ENCODE assay signal across 21 cellular contexts in the genomic region with DNA sequence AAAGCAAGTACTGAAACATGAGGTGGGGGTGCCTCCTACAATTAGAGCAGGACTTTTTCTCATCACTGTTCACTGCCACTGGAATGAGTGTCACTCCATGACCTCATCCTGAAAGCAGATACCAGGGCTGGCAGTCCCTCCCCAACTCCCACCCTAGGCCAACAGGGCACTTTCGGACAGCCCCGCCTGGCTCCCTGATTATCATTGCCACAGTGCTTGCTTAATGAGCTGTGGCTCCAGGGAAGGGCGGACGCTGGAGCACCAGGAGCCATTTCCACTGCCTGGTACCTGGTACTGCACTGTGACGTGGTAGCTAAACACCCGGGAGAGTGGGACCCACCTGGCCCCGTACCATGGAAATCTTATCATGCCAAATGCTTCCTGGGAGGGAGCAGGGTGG. TPM values are rescaled to one million over a fixed set of nuclear protein-coding genes. Genes with fewer than 3 reads are reported as not detected.
DNase-seq lines count a peak whose midpoint lies in the region; ATAC-seq and TF ChIP-seq lines count a peak whose summit lies in the region.
"Had no signal": no experiment of that assay in that cellular context is flagged by ENCODE, and none has a peak within 500 bp of the region (broad histone marks: within the 10 kb centered on the region; RNA-seq: fewer than 3 reads in every experiment).

No MANE protein-coding gene starts in this region.

- peak overlapping the region; percentile 15 to 34 for H3K9ac ChIP-seq in duodenal mucosa (ENCODE audit: low read depth in 1 of 2, low read length in 2 of 2)
- no peak overlapping the region for H3K9ac ChIP-seq in smooth muscle cell (ENCODE audit: low read depth)

- CTCF ChIA-PET in HEK293 (lab: Yijun Ruan, JAX) = interaction anchor here (1.3 to 1.5 kb wide), 2 partner anchors 30 to 152 kb away, joined by 3 to 4 read pairs; no protein-coding TSS in a partner anchor

- POLR2A ChIA-PET in HEK293 (lab: Yijun Ruan, JAX) = interaction anchor here (1.4 kb wide), 1 partner anchor 20 kb away, joined by 3 read pairs; no protein-coding TSS in a partner anchor

- H3K27ac ChIP-seq in HEK293 (ENCODE audit: extremely low read depth, low read depth, low read length) (no peak overlapping the region), duodenal mucosa (ENCODE audit: low read depth, low read length) (peak overlapping the region; percentile 61), smooth muscle cell (ENCODE audit: low read depth) (peak overlapping the region; percentile 31)
- H3K27ac ChIP-seq: coronary artery had no signal

- no peaks in the 10 kb centered on the region for H3K9me3 ChIP-seq in HEK293 (ENCODE audit: control insufficient read depth, insufficient read depth, low read depth, low read length)
- H3K9me3 ChIP-seq in duodenal mucosa (ENCODE audit: control insufficient read depth in 1 of 2, low read length in 2 of 2) = no peaks in the 10 kb centered on the region
- no peaks in the 10 kb centered on the region for H3K9me3 ChIP-seq in mucosa of descending colon
- no peaks in the 10 kb centered on the region for H3K9me3 ChIP-seq in smooth muscle cell (replicated peaks; ENCODE audit: low read depth)
- H3K9me3 ChIP-seq: left lung had no signal

- peak; percentile 44 for ATAC-seq in mucosa of descending colon
- ATAC-seq: left lung had no signal

- H3F3A ChIP-seq in smooth muscle cell (ENCODE audit: low read depth) = no peaks in the 10 kb centered on the region

- peak overlapping the region; percentile 8 for H3K4me2 ChIP-seq in smooth muscle cell

- peaks cover 65% of the 10 kb centered on the region for H3K79me2 ChIP-seq in smooth muscle cell (ENCODE audit: low read depth)

- H3K4me1 ChIP-seq in HEK293 (ENCODE audit: control insufficient read depth, insufficient read depth, low read length) = no peaks in the 10 kb centered on the region
- peaks cover 41 to 53% of the 10 kb centered on the region in 2 donors for H3K4me1 ChIP-seq in duodenal mucosa (ENCODE audit: control insufficient read depth in 1 of 2, insufficient read depth in 2 of 2, low read length in 2 of 2)
- H3K4me1 ChIP-seq in mucosa of descending colon (ENCODE audit: low read depth) = peaks cover 13% of the 10 kb centered on the region
- H3K4me1 ChIP-seq in smooth muscle cell (ENCODE audit: low read depth) = no peaks in the 10 kb centered on the region

- WGBS in smooth muscle cell (ENCODE audit: low lambda C conversion rate) = 73% methylated on average over 7 of the region's 7 CpGs

- TF ChIP-seq CTCF in HEK293 (tag by site-specific recombination; IDR thresholded peaks at IDR 0.05) (no peak), mucosa of descending colon (IDR thresholded peaks at IDR 0.05) (no peak), smooth muscle cell (IDR thresholded peaks at IDR 0.05; ENCODE audit: borderline replicate concordance, insufficient read depth, poor library complexity, severe bottlenecking) (no peak)

- H4K20me1 ChIP-seq in smooth muscle cell (ENCODE audit: low read depth) = peaks cover 39% of the 10 kb centered on the region

- no peak overlapping the region for H2AFZ ChIP-seq in smooth muscle cell (ENCODE audit: low read depth)

- H3K4me3 ChIP-seq in HEK293 (ENCODE audit: low read depth, low read length) (no peak overlapping the region), duodenal mucosa (ENCODE audit: low read depth in 1 of 2, low read length in 2 of 2) (no peak overlapping the region), mucosa of descending colon (no peak overlapping the region), smooth muscle cell (no peak overlapping the region)
- H3K4me3 ChIP-seq: coronary artery, left lung had no signal

- H3K27me3 ChIP-seq in duodenal mucosa (ENCODE audit: control insufficient read depth in 1 of 2, insufficient read depth in 2 of 2, low read length in 2 of 2) = no peaks in the 10 kb centered on the region
- H3K27me3 ChIP-seq in smooth muscle cell (ENCODE audit: low read depth) = no peaks in the 10 kb centered on the region
- H3K27me3 ChIP-seq: left lung had no signal

- peaks cover 0 to 18% of the 10 kb centered on the region in 2 experiments; a peak in 1 of 3 replicates for H3K36me3 ChIP-seq in HEK293 (ENCODE audit: control insufficient read depth in 2 of 2, insufficient read depth in 1 of 2, low read length in 2 of 2)
- peaks cover 0 to 8% of the 10 kb centered on the region in 2 donors for H3K36me3 ChIP-seq in duodenal mucosa (ENCODE audit: control insufficient read depth in 1 of 2, insufficient read depth in 2 of 2, low read length in 2 of 2)
- no peaks in the 10 kb centered on the region for H3K36me3 ChIP-seq in mucosa of descending colon (ENCODE audit: low read depth)
- H3K36me3 ChIP-seq in smooth muscle cell (ENCODE audit: low read depth) = no peaks in the 10 kb centered on the region

- DNase-seq in mucosa of descending colon (peak in 1 of 3 donors; percentile 50), smooth muscle cell (lab: John Stamatoyannopoulos, UW; ENCODE audit: unreplicated experiment) (no peak), NCI-H187 (lab: John Stamatoyannopoulos, UW) (no peak), NCI-H1417 (lab: John Stamatoyannopoulos, UW) (no peak), NCI-H446 (lab: John Stamatoyannopoulos, UW) (no peak)
- DNase-seq: activated CD8-positive, alpha-beta memory T cell treated with anti-CD3 and anti-CD28 coated beads for 24 hours; activated naive CD4-positive, alpha-beta T cell treated with Interleukin-2 at 50 U/mL for 16 hours; activated T-cell treated with anti-CD3 and anti-CD28 coated beads, Interleukin-2, amount 50 U/mL, for 48 hours; amygdala; CD4-positive, alpha-beta memory T cell; GF-D8; HCEC 1CT; left lung; NCI-H2029; NCI-H2227 treated with DMSO at 0.1 percent for 48 hours; NCI-H774; occipital lobe; SIG-M5 had no signal

- intact Hi-C loops in mucosa of descending colon (cut with DNase I, micrococcal nuclease) = no loop called here

TF ChIP-seq in HEK293, 187 proteins besides CTCF, POLR2A, EP300 and RAD21 (continues in another document):
- TF ChIP-seq WT1 (tag by site-specific recombination; IDR thresholded peaks at IDR 0.05) (peak; percentile 39; the same call in 1 of the 2 replicates), ZFHX2 (tag by site-specific recombination; conservative IDR thresholded peaks at IDR 0.05) (0 out of 2 replicates have a peak, but pooled peaks have one; percentile 15)
- TF ChIP-seq, protein P1, sequence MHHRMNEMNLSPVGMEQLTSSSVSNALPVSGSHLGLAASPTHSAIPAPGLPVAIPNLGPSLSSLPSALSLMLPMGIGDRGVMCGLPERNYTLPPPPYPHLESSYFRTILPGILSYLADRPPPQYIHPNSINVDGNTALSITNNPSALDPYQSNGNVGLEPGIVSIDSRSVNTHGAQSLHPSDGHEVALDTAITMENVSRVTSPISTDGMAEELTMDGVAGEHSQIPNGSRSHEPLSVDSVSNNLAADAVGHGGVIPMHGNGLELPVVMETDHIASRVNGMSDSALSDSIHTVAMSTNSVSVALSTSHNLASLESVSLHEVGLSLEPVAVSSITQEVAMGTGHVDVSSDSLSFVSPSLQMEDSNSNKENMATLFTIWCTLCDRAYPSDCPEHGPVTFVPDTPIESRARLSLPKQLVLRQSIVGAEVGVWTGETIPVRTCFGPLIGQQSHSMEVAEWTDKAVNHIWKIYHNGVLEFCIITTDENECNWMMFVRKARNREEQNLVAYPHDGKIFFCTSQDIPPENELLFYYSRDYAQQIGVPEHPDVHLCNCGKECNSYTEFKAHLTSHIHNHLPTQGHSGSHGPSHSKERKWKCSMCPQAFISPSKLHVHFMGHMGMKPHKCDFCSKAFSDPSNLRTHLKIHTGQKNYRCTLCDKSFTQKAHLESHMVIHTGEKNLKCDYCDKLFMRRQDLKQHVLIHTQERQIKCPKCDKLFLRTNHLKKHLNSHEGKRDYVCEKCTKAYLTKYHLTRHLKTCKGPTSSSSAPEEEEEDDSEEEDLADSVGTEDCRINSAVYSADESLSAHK (tag by site-specific recombination; IDR thresholded peaks at IDR 0.05) = no peak
- TF ChIP-seq, protein P2, sequence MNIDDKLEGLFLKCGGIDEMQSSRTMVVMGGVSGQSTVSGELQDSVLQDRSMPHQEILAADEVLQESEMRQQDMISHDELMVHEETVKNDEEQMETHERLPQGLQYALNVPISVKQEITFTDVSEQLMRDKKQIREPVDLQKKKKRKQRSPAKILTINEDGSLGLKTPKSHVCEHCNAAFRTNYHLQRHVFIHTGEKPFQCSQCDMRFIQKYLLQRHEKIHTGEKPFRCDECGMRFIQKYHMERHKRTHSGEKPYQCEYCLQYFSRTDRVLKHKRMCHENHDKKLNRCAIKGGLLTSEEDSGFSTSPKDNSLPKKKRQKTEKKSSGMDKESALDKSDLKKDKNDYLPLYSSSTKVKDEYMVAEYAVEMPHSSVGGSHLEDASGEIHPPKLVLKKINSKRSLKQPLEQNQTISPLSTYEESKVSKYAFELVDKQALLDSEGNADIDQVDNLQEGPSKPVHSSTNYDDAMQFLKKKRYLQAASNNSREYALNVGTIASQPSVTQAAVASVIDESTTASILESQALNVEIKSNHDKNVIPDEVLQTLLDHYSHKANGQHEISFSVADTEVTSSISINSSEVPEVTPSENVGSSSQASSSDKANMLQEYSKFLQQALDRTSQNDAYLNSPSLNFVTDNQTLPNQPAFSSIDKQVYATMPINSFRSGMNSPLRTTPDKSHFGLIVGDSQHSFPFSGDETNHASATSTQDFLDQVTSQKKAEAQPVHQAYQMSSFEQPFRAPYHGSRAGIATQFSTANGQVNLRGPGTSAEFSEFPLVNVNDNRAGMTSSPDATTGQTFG (tag by site-specific recombination; IDR thresholded peaks at IDR 0.05; ENCODE audit: borderline replicate concordance) = no peak
- TF ChIP-seq, protein P3, sequence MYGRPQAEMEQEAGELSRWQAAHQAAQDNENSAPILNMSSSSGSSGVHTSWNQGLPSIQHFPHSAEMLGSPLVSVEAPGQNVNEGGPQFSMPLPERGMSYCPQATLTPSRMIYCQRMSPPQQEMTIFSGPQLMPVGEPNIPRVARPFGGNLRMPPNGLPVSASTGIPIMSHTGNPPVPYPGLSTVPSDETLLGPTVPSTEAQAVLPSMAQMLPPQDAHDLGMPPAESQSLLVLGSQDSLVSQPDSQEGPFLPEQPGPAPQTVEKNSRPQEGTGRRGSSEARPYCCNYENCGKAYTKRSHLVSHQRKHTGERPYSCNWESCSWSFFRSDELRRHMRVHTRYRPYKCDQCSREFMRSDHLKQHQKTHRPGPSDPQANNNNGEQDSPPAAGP (tag by site-specific recombination; IDR thresholded peaks at IDR 0.05) = peak; percentile 86

RNA-seq across cellular contexts. Expression of gene SLC9A1, which starts 22.3 kb away (rescaled TPM):
- 100 to 1,000 TPM in 1 of 3 donors, 10 to 100 TPM in 2; 77.9 to 126 (median 84.1) TPM for total RNA-seq in mucosa of descending colon
- 16.5 and 20.7 TPM in 2 replicates for total RNA-seq in smooth muscle cell
- 37.4 and 59.5 TPM in 2 replicates for polyA plus RNA-seq in smooth muscle cell
